ENCODE assay signal across 8 cellular contexts in genomic region chr11:57460017-57460755, GRCh38. TPM values are rescaled to one million over a fixed set of nuclear protein-coding genes. Genes with fewer than 3 reads are reported as not detected.
DNase-seq lines count a peak whose midpoint lies in the region; ATAC-seq and TF ChIP-seq lines count a peak whose summit lies in the region.

Gene RTN4RL2, plus strand, starts transcription at chr11:57460528. Its CDS starts 338 bp downstream, at chr11:57460866.

- no peak within 1 kb of the TSS for H3K27ac ChIP-seq in DND-41 (ENCODE audit: low read length)

- H3K27me3 ChIP-seq in DND-41 (ENCODE audit: insufficient read depth, low read length, poor library complexity): peaks cover 37% of the 10 kb centered on the region

- H2AFZ ChIP-seq in DND-41 (ENCODE audit: low read depth, low read length): peak within 1 kb of the TSS; percentile 81

- no peaks in the 10 kb centered on the region for H3K79me2 ChIP-seq in DND-41 (ENCODE audit: insufficient read depth, low read length)

- TF ChIP-seq CTCF in DND-41 (IDR thresholded peaks at IDR 0.05; ENCODE audit: borderline replicate concordance, extremely low read depth, low read length, poor library complexity, severe bottlenecking): peak; percentile 64
- peak; percentile 45 for TF ChIP-seq CTCF in nephron progenitor cell (IDR thresholded peaks at IDR 0.05)

- peaks cover 7% of the 10 kb centered on the region for H4K20me1 ChIP-seq in DND-41 (ENCODE audit: insufficient read depth, low read length)

- no peaks in the 10 kb centered on the region for H3K9me3 ChIP-seq in DND-41 (ENCODE audit: insufficient read depth, low read length, severe bottlenecking)

- H3K4me1 Mint-ChIP-seq in activated CD8-positive, alpha-beta memory T cell treated with anti-CD3 and anti-CD28 coated beads, Interleukin-2, amount 10 ng/mL, durations not matched to agents 7 days and 5 days: peaks cover 28% of the 10 kb centered on the region
- H3K4me1 Mint-ChIP-seq in nephron progenitor cell: peaks cover 56% of the 10 kb centered on the region

- H3K4me2 ChIP-seq in DND-41 (ENCODE audit: insufficient read depth, low read length): peak within 1 kb of the TSS; percentile 88

- peak within 1 kb of the TSS; percentile 21 to 75; a peak in 3 of 4 replicates for H3K4me3 ChIP-seq in DND-41 (ENCODE audit: low read depth in 1 of 2, low read length in 2 of 2)

- peak; percentile 76 for ATAC-seq in DND-41 (ENCODE audit: insufficient read depth, low read depth)
- ATAC-seq in HG02642 (IDR thresholded peaks at IDR 0.05; ENCODE audit: poor library complexity, unreplicated experiment): peak; percentile 39
- peak; percentile 63 for ATAC-seq in activated CD8-positive, alpha-beta memory T cell treated with anti-CD3 and anti-CD28 coated beads, Interleukin-2, amount 10 ng/mL, durations not matched to agents 7 days and 5 days
- ATAC-seq in HG03108 (IDR thresholded peaks at IDR 0.05; ENCODE audit: unreplicated experiment): no peak
- no peak for ATAC-seq in HG03565 (IDR thresholded peaks at IDR 0.05; ENCODE audit: unreplicated experiment)

- peak within 1 kb of the TSS; percentile 59 for H3K9ac ChIP-seq in DND-41 (ENCODE audit: low read depth, low read length)

- DNase-seq in DND-41 (peak; percentile 77), NCI-H69 (lab: John Stamatoyannopoulos, UW) (peak; percentile 82), fibroblast of gingiva (ENCODE audit: low read depth) (peak; percentile 24), nephron progenitor cell (peak; percentile 74)
- DNase-seq in activated CD8-positive, alpha-beta memory T cell treated with anti-CD3 and anti-CD28 coated beads, Interleukin-2, amount 10 ng/mL, durations not matched to agents 7 days and 5 days: peak; percentile 69

- CTCF ChIA-PET in activated CD8-positive, alpha-beta memory T cell treated with anti-CD3 and anti-CD28 coated beads, Interleukin-2, amount 10 ng/mL, durations not matched to agents 7 days and 5 days (lab: Charles Lee): interaction anchor here (0.7 to 9.4 kb wide), 22 partner anchors 9 to 184 kb away, joined by 3 to 178 read pairs (median 12); partner anchors contain the start of genes P2RX3, SLC43A1 and TIMM10

- H3K27me3 Mint-ChIP-seq in activated CD8-positive, alpha-beta memory T cell treated with anti-CD3 and anti-CD28 coated beads, Interleukin-2, amount 10 ng/mL, durations not matched to agents 7 days and 5 days: peaks cover 46% of the 10 kb centered on the region
- H3K27me3 Mint-ChIP-seq in nephron progenitor cell (ENCODE audit: low read depth, poor library complexity): peaks cover 89% of the 10 kb centered on the region

- H3K36me3 ChIP-seq in DND-41 (ENCODE audit: insufficient read depth, low read length): no peaks in the 10 kb centered on the region

- no peaks in the 10 kb centered on the region for H3K36me3 Mint-ChIP-seq in activated CD8-positive, alpha-beta memory T cell treated with anti-CD3 and anti-CD28 coated beads, Interleukin-2, amount 10 ng/mL, durations not matched to agents 7 days and 5 days
- no peaks in the 10 kb centered on the region for H3K36me3 Mint-ChIP-seq in nephron progenitor cell (ENCODE audit: low read depth)

- H3K4me1 ChIP-seq in DND-41 (ENCODE audit: insufficient read depth, low read length): peaks cover 39% of the 10 kb centered on the region

- peak within 1 kb of the TSS; percentile 63 for H3K4me3 Mint-ChIP-seq in activated CD8-positive, alpha-beta memory T cell treated with anti-CD3 and anti-CD28 coated beads, Interleukin-2, amount 10 ng/mL, durations not matched to agents 7 days and 5 days
- peak within 1 kb of the TSS; percentile 86 for H3K4me3 Mint-ChIP-seq in nephron progenitor cell

- no peak within 1 kb of the TSS for H3K27ac Mint-ChIP-seq in activated CD8-positive, alpha-beta memory T cell treated with anti-CD3 and anti-CD28 coated beads, Interleukin-2, amount 10 ng/mL, durations not matched to agents 7 days and 5 days
- H3K27ac Mint-ChIP-seq in nephron progenitor cell: no peak within 1 kb of the TSS

- no peaks in the 10 kb centered on the region for H3K9me3 Mint-ChIP-seq in activated CD8-positive, alpha-beta memory T cell treated with anti-CD3 and anti-CD28 coated beads, Interleukin-2, amount 10 ng/mL, durations not matched to agents 7 days and 5 days (ENCODE audit: low read depth)
- no peaks in the 10 kb centered on the region for H3K9me3 Mint-ChIP-seq in nephron progenitor cell

RNA-seq across cellular contexts. Expression of gene RTN4RL2, which starts in this region (rescaled TPM):
- not detected for total RNA-seq in activated CD8-positive, alpha-beta memory T cell treated with anti-CD3 and anti-CD28 coated beads, Interleukin-2, amount 10 ng/mL, durations not matched to agents 7 days and 5 days

Comparison
In these comparisons a context has a peak if more than half of its experiments do, and no peak if none do; other contexts are left out.
1. Peak in DNase-seq and ATAC-seq in activated CD8-positive, alpha-beta memory T cell treated with anti-CD3 and anti-CD28 coated beads, Interleukin-2, amount 10 ng/mL, durations not matched to agents 7 days and 5 days; RNA of the gene not detected or under 1 TPM.
2. ATAC-seq: peak in DND-41 (single experiment) and HG02642 (single experiment); none in HG03108 (single experiment) and HG03565 (single experiment).
3. DNase-seq: peak in every context shown above with its lines; median percentile 82 in NCI-H69; 77 in DND-41; 74 in nephron progenitor cell; 69 in activated CD8-positive, alpha-beta memory T cell treated with anti-CD3 and anti-CD28 coated beads, Interleukin-2, amount 10 ng/mL, durations not matched to agents 7 days and 5 days; 24 in fibroblast of gingiva.